Comparison of ENCODE assay signal across 18 cellular contexts in the genomic region with DNA sequence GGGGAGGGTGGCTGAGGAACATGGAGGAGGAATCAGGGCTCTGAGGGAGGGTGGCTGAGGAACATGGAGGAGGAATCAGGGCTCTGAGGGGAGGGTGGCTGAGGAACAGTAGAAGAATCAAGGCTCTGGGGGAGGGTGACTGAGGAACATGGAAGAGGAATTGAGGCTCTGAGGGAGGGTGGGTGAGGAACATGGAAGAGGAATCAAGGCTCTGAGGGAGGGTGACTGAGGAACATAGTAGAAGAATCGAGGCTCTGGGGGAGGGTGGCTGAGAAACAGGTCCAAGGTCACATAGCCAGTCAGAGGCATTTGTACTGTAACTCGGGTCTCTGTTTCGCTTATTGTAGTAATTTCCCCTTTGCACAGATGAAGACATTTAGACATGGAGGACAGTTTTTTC.
DNase-seq lines count a peak whose midpoint lies in the region; ATAC-seq and TF ChIP-seq lines count a peak whose summit lies in the region.
"Had no signal": no experiment of that assay in that cellular context is flagged by ENCODE, and none has a peak within 500 bp of the region (broad histone marks: within the 10 kb centered on the region; RNA-seq: fewer than 3 reads in every experiment).

No MANE protein-coding gene starts in this region.

- H3K27ac ChIP-seq in HEK293 (ENCODE audit: extremely low read depth, low read depth, low read length) (no peak overlapping the region), OCI-LY3 (ENCODE audit: low read length) (no peak overlapping the region)
- H3K27ac ChIP-seq: parathyroid adenoma, uterus had no signal

- POLR2A ChIA-PET in HEK293 (lab: Yijun Ruan, JAX) = no interaction called here

- H3K4me3 ChIP-seq in HEK293 (ENCODE audit: low read depth, low read length) (no peak overlapping the region), OCI-LY3 (ENCODE audit: low read length) (no peak overlapping the region)
- H3K4me3 ChIP-seq: HAP-1, K562, uterus had no signal

- no peaks in the 10 kb centered on the region for H3K36me3 ChIP-seq in HEK293 (ENCODE audit: control insufficient read depth in 2 of 2, insufficient read depth in 1 of 2, low read length in 2 of 2)
- no peaks in the 10 kb centered on the region for H3K36me3 ChIP-seq in OCI-LY3 (replicated peaks; ENCODE audit: low read depth, low read length)
- H3K36me3 ChIP-seq: uterus had no signal

- no peaks in the 10 kb centered on the region for H3K27me3 Mint-ChIP-seq in memory B cell

- CTCF ChIA-PET in HEK293 (lab: Yijun Ruan, JAX) = interaction anchor here (0.7 to 2.5 kb wide), 11 partner anchors 8 to 335 kb away, joined by 3 to 14 read pairs (median 4); no protein-coding TSS in a partner anchor

- H2AFZ ChIP-seq in OCI-LY3 (ENCODE audit: low read depth, low read length) = no peak overlapping the region
- H2AFZ ChIP-seq: parathyroid adenoma had no signal

- H3K4me3 Mint-ChIP-seq in memory B cell = no peak overlapping the region
- no peak overlapping the region for H3K4me3 Mint-ChIP-seq in stimulated activated effector memory CD8-positive, alpha-beta T cell treated with anti-CD3 and anti-CD28 coated beads, Interleukin-12 subunit alpha, Interleukin-12 subunit beta, amount 100 ng/mL, for 72 hours
- H3K4me3 Mint-ChIP-seq: CD8-positive, alpha-beta T cell had no signal

- no peaks in the 10 kb centered on the region for H3K27me3 ChIP-seq in OCI-LY3 (ENCODE audit: low read depth, low read length)
- H3K27me3 ChIP-seq: uterus had no signal

- H3K9ac ChIP-seq in OCI-LY3 (ENCODE audit: low read length) = no peak overlapping the region
- H3K9ac ChIP-seq: parathyroid adenoma had no signal

- no peak for DNase-seq in memory B cell (ENCODE audit: low spot score in 2 of 2)
- no peak for DNase-seq in stimulated activated effector memory CD8-positive, alpha-beta T cell treated with anti-CD3 and anti-CD28 coated beads, Interleukin-12 subunit alpha, Interleukin-12 subunit beta, amount 100 ng/mL, for 72 hours (ENCODE audit: low spot score in 2 of 2)
- DNase-seq: activated CD4-positive, alpha-beta T cell treated with anti-CD3 and anti-CD28 coated beads, Interleukin-2, amount 50 U/mL, for 1 hour; CD8-positive, alpha-beta T cell; GF-D8; mammary epithelial cell; NCI-H187; stimulated activated CD8-positive, alpha-beta memory T cell treated with anti-CD3 and anti-CD28 coated beads, Interleukin-4, amount 100 ng/mL, for 48 hours; T-helper 2 cell; uterus had no signal

- ATAC-seq in memory B cell (ENCODE audit: low read depth) (no peak), GM21737 (IDR thresholded peaks at IDR 0.05; ENCODE audit: unreplicated experiment) (no peak), GM18907 (IDR thresholded peaks at IDR 0.05; ENCODE audit: unreplicated experiment) (no peak), GM21576 (IDR thresholded peaks at IDR 0.05; ENCODE audit: unreplicated experiment) (no peak)
- no peak for ATAC-seq in stimulated activated effector memory CD8-positive, alpha-beta T cell treated with anti-CD3 and anti-CD28 coated beads, Interleukin-12 subunit alpha, Interleukin-12 subunit beta, amount 100 ng/mL, for 72 hours
- ATAC-seq: CD8-positive, alpha-beta T cell had no signal

- peaks cover 34% of the 10 kb centered on the region for H3K4me1 Mint-ChIP-seq in memory B cell
- peaks cover 34% of the 10 kb centered on the region for H3K4me1 Mint-ChIP-seq in stimulated activated effector memory CD8-positive, alpha-beta T cell treated with anti-CD3 and anti-CD28 coated beads, Interleukin-12 subunit alpha, Interleukin-12 subunit beta, amount 100 ng/mL, for 72 hours

- H3K27ac Mint-ChIP-seq in memory B cell = peak overlapping the region; percentile 12
- peak overlapping the region; percentile 38 for H3K27ac Mint-ChIP-seq in stimulated activated effector memory CD8-positive, alpha-beta T cell treated with anti-CD3 and anti-CD28 coated beads, Interleukin-12 subunit alpha, Interleukin-12 subunit beta, amount 100 ng/mL, for 72 hours
- H3K27ac Mint-ChIP-seq: CD8-positive, alpha-beta T cell had no signal

- H3K4me2 ChIP-seq in OCI-LY3 (ENCODE audit: low read length) = peak overlapping the region; percentile 34

- peaks cover 2% of the 10 kb centered on the region for H3K36me3 Mint-ChIP-seq in memory B cell
- no peaks in the 10 kb centered on the region for H3K36me3 Mint-ChIP-seq in stimulated activated effector memory CD8-positive, alpha-beta T cell treated with anti-CD3 and anti-CD28 coated beads, Interleukin-12 subunit alpha, Interleukin-12 subunit beta, amount 100 ng/mL, for 72 hours
- H3K36me3 Mint-ChIP-seq: CD8-positive, alpha-beta T cell had no signal

- H3K9me3 Mint-ChIP-seq in memory B cell = peaks cover 2% of the 10 kb centered on the region
- H3K9me3 Mint-ChIP-seq in stimulated activated effector memory CD8-positive, alpha-beta T cell treated with anti-CD3 and anti-CD28 coated beads, Interleukin-12 subunit alpha, Interleukin-12 subunit beta, amount 100 ng/mL, for 72 hours = no peaks in the 10 kb centered on the region
- H3K9me3 Mint-ChIP-seq: CD8-positive, alpha-beta T cell had no signal

- H3K9me3 ChIP-seq in HEK293 (ENCODE audit: control insufficient read depth, insufficient read depth, low read depth, low read length) (no peaks in the 10 kb centered on the region), OCI-LY3 (ENCODE audit: insufficient read depth, low read length) (no peaks in the 10 kb centered on the region)
- H3K9me3 ChIP-seq: HAP-1, uterus had no signal

- H4K20me1 ChIP-seq in OCI-LY3 (ENCODE audit: insufficient read depth, low read length) = no peaks in the 10 kb centered on the region

- H3K79me2 ChIP-seq in OCI-LY3 (ENCODE audit: low read length) = no peaks in the 10 kb centered on the region
- H3K79me2 ChIP-seq: parathyroid adenoma had no signal

- H3K4me1 ChIP-seq in HEK293 (ENCODE audit: control insufficient read depth, insufficient read depth, low read length) (peaks cover 38% of the 10 kb centered on the region), OCI-LY3 (ENCODE audit: low read length) (peaks cover 46% of the 10 kb centered on the region)
- H3K4me1 ChIP-seq: uterus had no signal

- TF ChIP-seq CTCF in HEK293 (tag by site-specific recombination; IDR thresholded peaks at IDR 0.05) = no peak
- TF ChIP-seq CTCF in OCI-LY3 (IDR thresholded peaks at IDR 0.05; ENCODE audit: low read depth, low read length) = no peak

TF ChIP-seq in HEK293, 187 proteins besides CTCF, POLR2A, EP300 and RAD21:
- no peak for TF ChIP-seq KLF16 (tag by site-specific recombination; IDR thresholded peaks at IDR 0.05)
- TF ChIP-seq, protein P1, sequence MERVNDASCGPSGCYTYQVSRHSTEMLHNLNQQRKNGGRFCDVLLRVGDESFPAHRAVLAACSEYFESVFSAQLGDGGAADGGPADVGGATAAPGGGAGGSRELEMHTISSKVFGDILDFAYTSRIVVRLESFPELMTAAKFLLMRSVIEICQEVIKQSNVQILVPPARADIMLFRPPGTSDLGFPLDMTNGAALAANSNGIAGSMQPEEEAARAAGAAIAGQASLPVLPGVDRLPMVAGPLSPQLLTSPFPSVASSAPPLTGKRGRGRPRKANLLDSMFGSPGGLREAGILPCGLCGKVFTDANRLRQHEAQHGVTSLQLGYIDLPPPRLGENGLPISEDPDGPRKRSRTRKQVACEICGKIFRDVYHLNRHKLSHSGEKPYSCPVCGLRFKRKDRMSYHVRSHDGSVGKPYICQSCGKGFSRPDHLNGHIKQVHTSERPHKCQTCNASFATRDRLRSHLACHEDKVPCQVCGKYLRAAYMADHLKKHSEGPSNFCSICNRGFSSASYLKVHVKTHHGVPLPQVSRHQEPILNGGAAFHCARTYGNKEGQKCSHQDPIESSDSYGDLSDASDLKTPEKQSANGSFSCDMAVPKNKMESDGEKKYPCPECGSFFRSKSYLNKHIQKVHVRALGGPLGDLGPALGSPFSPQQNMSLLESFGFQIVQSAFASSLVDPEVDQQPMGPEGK (tag by site-specific recombination; IDR thresholded peaks at IDR 0.05) = 0 out of 2 replicates have a peak, but pooled peaks have one; percentile 2
- TF ChIP-seq, protein P2, sequence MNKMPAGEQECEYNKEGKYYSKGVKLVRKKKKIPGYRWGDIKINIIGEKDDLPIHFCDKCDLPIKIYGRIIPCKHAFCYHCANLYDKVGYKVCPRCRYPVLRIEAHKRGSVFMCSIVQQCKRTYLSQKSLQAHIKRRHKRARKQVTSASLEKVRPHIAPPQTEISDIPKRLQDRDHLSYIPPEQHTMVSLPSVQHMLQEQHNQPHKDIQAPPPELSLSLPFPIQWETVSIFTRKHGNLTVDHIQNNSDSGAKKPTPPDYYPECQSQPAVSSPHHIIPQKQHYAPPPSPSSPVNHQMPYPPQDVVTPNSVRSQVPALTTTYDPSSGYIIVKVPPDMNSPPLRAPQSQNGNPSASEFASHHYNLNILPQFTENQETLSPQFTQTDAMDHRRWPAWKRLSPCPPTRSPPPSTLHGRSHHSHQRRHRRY (tag by site-specific recombination; IDR thresholded peaks at IDR 0.05) = no peak
TF ChIP-seq in HEK293: peak in this region for 1.
